ENCODE assay signal across 16 cellular contexts in genomic region chr15:58923696-58924300, GRCh38. TPM values are rescaled to one million over a fixed set of nuclear protein-coding genes. Genes with fewer than 3 reads are reported as not detected.
DNase-seq lines count a peak whose midpoint lies in the region; ATAC-seq and TF ChIP-seq lines count a peak whose summit lies in the region.
"Had no signal": no experiment of that assay in that cellular context is flagged by ENCODE, and none has a peak within 500 bp of the region (broad histone marks: within the 10 kb centered on the region; RNA-seq: fewer than 3 reads in every experiment).

No MANE protein-coding gene starts in this region.

- H3K4me3 Mint-ChIP-seq in dendritic cell treated with granulocyte-macrophage colony-stimulating factor and Interleukin-4, amounts not matched to agents 40 ng/mL and 50 ng/mL, for 4 days, result no peak overlapping the region
- H3K4me3 Mint-ChIP-seq in activated CD4-positive, alpha-beta T cell treated with anti-CD3 and anti-CD28 coated beads, Interleukin-2, amount 10 ng/mL, durations not matched to agents 24 days and 14 days, result no peak overlapping the region
- H3K4me3 Mint-ChIP-seq: activated T-cell treated with anti-CD3 and anti-CD28 coated beads, Interleukin-2, amount 50 U/mL, for 24 hours had no signal

- peak overlapping the region; percentile 26; the same call in 1 of the 2 replicates for H3K4me2 ChIP-seq in KMS-11
- H3K4me2 ChIP-seq in PC-9, result no peak overlapping the region

- peak in 2 of 4 donors; percentile 41 to 59 for ATAC-seq in psoas muscle

- 61 to 84% (median 65%) methylated on average over 10 of the region's 10 CpGs for WGBS in psoas muscle, 3 donors

- H2AFZ ChIP-seq in ACC112 (ENCODE audit: low read length, unreplicated experiment), result no peak overlapping the region
- H2AFZ ChIP-seq in KMS-11 (ENCODE audit: low read depth), result no peak overlapping the region
- H2AFZ ChIP-seq in PC-9, result no peak overlapping the region

- BruUV-seq in PC-9 (replicated peaks; lab: Mats Ljungman, UMichigan), result no TSS peak

- peaks cover 44% of the 10 kb centered on the region for H3K36me3 Mint-ChIP-seq in dendritic cell treated with granulocyte-macrophage colony-stimulating factor and Interleukin-4, amounts not matched to agents 40 ng/mL and 50 ng/mL, for 4 days (ENCODE audit: low read depth)
- peaks cover 24% of the 10 kb centered on the region for H3K36me3 Mint-ChIP-seq in activated CD4-positive, alpha-beta T cell treated with anti-CD3 and anti-CD28 coated beads, Interleukin-2, amount 10 ng/mL, durations not matched to agents 24 days and 14 days (ENCODE audit: low read depth)

- H3K4me3 ChIP-seq in ACC112 (ENCODE audit: low read depth, low read length), result peak overlapping the region; percentile 57
- H3K4me3 ChIP-seq in KMS-11 (IDR thresholded peaks at IDR 0.05; ENCODE audit: insufficient read depth, low read depth, low read length), result no peak overlapping the region
- no peak overlapping the region for H3K4me3 ChIP-seq in psoas muscle
- no peak overlapping the region for H3K4me3 ChIP-seq in PC-9
- H3K4me3 ChIP-seq in SJCRH30, result no peak overlapping the region
- H3K4me3 ChIP-seq: lung had no signal

- H3K4me1 ChIP-seq in ACC112 (ENCODE audit: control insufficient read depth, insufficient read depth, low read length, unreplicated experiment), result peaks cover 30% of the 10 kb centered on the region
- peaks cover 29% of the 10 kb centered on the region for H3K4me1 ChIP-seq in KMS-11 (ENCODE audit: low read depth, poor library complexity, severe bottlenecking)
- peaks cover 18% of the 10 kb centered on the region for H3K4me1 ChIP-seq in psoas muscle
- H3K4me1 ChIP-seq in PC-9 (replicated peaks; ENCODE audit: insufficient read depth), result no peaks in the 10 kb centered on the region
- H3K4me1 ChIP-seq in SJCRH30, result 0 out of 2 replicates have a peak, but pooled peaks cover 2% of the 10 kb centered on the region

- H3K27me3 Mint-ChIP-seq in dendritic cell treated with granulocyte-macrophage colony-stimulating factor and Interleukin-4, amounts not matched to agents 40 ng/mL and 50 ng/mL, for 4 days, result no peaks in the 10 kb centered on the region
- H3K27me3 Mint-ChIP-seq in activated CD4-positive, alpha-beta T cell treated with anti-CD3 and anti-CD28 coated beads, Interleukin-2, amount 10 ng/mL, durations not matched to agents 24 days and 14 days, result no peaks in the 10 kb centered on the region
- H3K27me3 Mint-ChIP-seq: activated T-cell treated with anti-CD3 and anti-CD28 coated beads, Interleukin-2, amount 50 U/mL, for 24 hours had no signal

- H3K27ac Mint-ChIP-seq in dendritic cell treated with granulocyte-macrophage colony-stimulating factor and Interleukin-4, amounts not matched to agents 40 ng/mL and 50 ng/mL, for 4 days, result peak overlapping the region; percentile 10
- no peak overlapping the region for H3K27ac Mint-ChIP-seq in activated CD4-positive, alpha-beta T cell treated with anti-CD3 and anti-CD28 coated beads, Interleukin-2, amount 10 ng/mL, durations not matched to agents 24 days and 14 days
- H3K27ac Mint-ChIP-seq: activated T-cell treated with anti-CD3 and anti-CD28 coated beads, Interleukin-2, amount 50 U/mL, for 24 hours had no signal

- H3K9ac ChIP-seq in KMS-11, result no peak overlapping the region

- H4K20me1 ChIP-seq in KMS-11 (ENCODE audit: insufficient read depth), result peaks cover 7% of the 10 kb centered on the region
- H4K20me1 ChIP-seq in PC-9 (ENCODE audit: insufficient read depth), result peaks cover 12% of the 10 kb centered on the region

- intact Hi-C loops in dendritic cell treated with granulocyte-macrophage colony-stimulating factor and Interleukin-4, amounts not matched to agents 40 ng/mL and 50 ng/mL, for 4 days (cut with micrococcal nuclease), result no loop called here
- intact Hi-C loops in psoas muscle (cut with DNase I) (no loop called here), PC-9 (cut with micrococcal nuclease; ENCODE audit: unreplicated experiment) (no loop called here)
- intact Hi-C loops in activated CD4-positive, alpha-beta T cell treated with anti-CD3 and anti-CD28 coated beads, Interleukin-2, amount 10 ng/mL, durations not matched to agents 24 days and 14 days (cut with micrococcal nuclease), result no loop called here

- H3K27me3 ChIP-seq in ACC112 (ENCODE audit: insufficient read depth, low read length) (no peaks in the 10 kb centered on the region), KMS-11 (ENCODE audit: insufficient read depth, low read depth) (no peaks in the 10 kb centered on the region), psoas muscle (ENCODE audit: insufficient read depth in 3 of 3, low read length in 2 of 3) (no peaks in the 10 kb centered on the region), PC-9 (ENCODE audit: insufficient read depth, low read depth) (no peaks in the 10 kb centered on the region), SJCRH30 (no peaks in the 10 kb centered on the region)

- POLR2A ChIA-PET in PC-9 (lab: Charles Lee; ENCODE audit: unreplicated experiment), result no interaction called here

- CTCF ChIA-PET in PC-9 (lab: Charles Lee), result no interaction called here

- TF ChIP-seq CTCF in KMS-11 (conservative IDR thresholded peaks at IDR 0.05; ENCODE audit: low read depth, low read length) (no peak), psoas muscle (IDR thresholded peaks at IDR 0.05) (no peak), PC-9 (conservative IDR thresholded peaks at IDR 0.05) (no peak)

- H3K36me3 ChIP-seq in ACC112 (ENCODE audit: insufficient read depth, low read length) (peaks cover 25% of the 10 kb centered on the region), KMS-11 (ENCODE audit: insufficient read depth) (no peaks in the 10 kb centered on the region), psoas muscle (ENCODE audit: insufficient read depth in 1 of 2, low read depth in 1 of 2) (peaks cover 0 to 42% of the 10 kb centered on the region in 2 donors), PC-9 (ENCODE audit: low read depth) (peaks cover 14% of the 10 kb centered on the region; the same call in 1 of the 2 replicates), SJCRH30 (peaks cover 65% of the 10 kb centered on the region)

- H3K27ac ChIP-seq in ACC112 (ENCODE audit: low read depth, low read length) (peak overlapping the region; percentile 78), KMS-11 (no peak overlapping the region; the same call in 1 of the 2 replicates), psoas muscle (peak overlapping the region; percentile 46), PC-9 (no peak overlapping the region), SJCRH30 (no peak overlapping the region)

- peaks cover 8% of the 10 kb centered on the region for H3K4me1 Mint-ChIP-seq in dendritic cell treated with granulocyte-macrophage colony-stimulating factor and Interleukin-4, amounts not matched to agents 40 ng/mL and 50 ng/mL, for 4 days (ENCODE audit: low read depth)
- H3K4me1 Mint-ChIP-seq in activated CD4-positive, alpha-beta T cell treated with anti-CD3 and anti-CD28 coated beads, Interleukin-2, amount 10 ng/mL, durations not matched to agents 24 days and 14 days, result peaks cover 24% of the 10 kb centered on the region

- H3K79me2 ChIP-seq in ACC112 (ENCODE audit: control insufficient read depth, insufficient read depth, low read length, unreplicated experiment), result peaks cover 75% of the 10 kb centered on the region
- H3K79me2 ChIP-seq in KMS-11 (ENCODE audit: insufficient read depth, low read depth), result peaks cover 91% of the 10 kb centered on the region
- peaks cover 88% of the 10 kb centered on the region for H3K79me2 ChIP-seq in PC-9 (ENCODE audit: low read depth)

- H3K9me3 ChIP-seq in psoas muscle, result no peaks in the 10 kb centered on the region
- no peaks in the 10 kb centered on the region for H3K9me3 ChIP-seq in PC-9 (ENCODE audit: insufficient read depth, low read depth)
- no peaks in the 10 kb centered on the region for H3K9me3 ChIP-seq in SJCRH30 (replicated peaks)

- H3K9me3 Mint-ChIP-seq in dendritic cell treated with granulocyte-macrophage colony-stimulating factor and Interleukin-4, amounts not matched to agents 40 ng/mL and 50 ng/mL, for 4 days, result no peaks in the 10 kb centered on the region
- no peaks in the 10 kb centered on the region for H3K9me3 Mint-ChIP-seq in activated CD4-positive, alpha-beta T cell treated with anti-CD3 and anti-CD28 coated beads, Interleukin-2, amount 10 ng/mL, durations not matched to agents 24 days and 14 days
- H3K9me3 Mint-ChIP-seq: activated T-cell treated with anti-CD3 and anti-CD28 coated beads, Interleukin-2, amount 50 U/mL, for 24 hours had no signal

- H3F3A ChIP-seq in PC-9 (ENCODE audit: insufficient read depth, low read depth), result peaks cover 11% of the 10 kb centered on the region; the same call in 1 of the 2 replicates

- no peaks in the 10 kb centered on the region for H3K9me2 ChIP-seq in PC-9 (ENCODE audit: insufficient read depth)

- peak; percentile 28 to 50 for DNase-seq in psoas muscle
- no peak for DNase-seq in NCI-H526 treated with DMSO at 0.1 percent for 48 hours (lab: John Stamatoyannopoulos, UW)
- no peak for DNase-seq in PC-9
- no peak for DNase-seq in activated CD4-positive, alpha-beta T cell treated with anti-CD3 and anti-CD28 coated beads, Interleukin-2, amount 10 ng/mL, durations not matched to agents 24 days and 14 days
- DNase-seq in SJCRH30, result no peak
- DNase-seq: activated T-cell treated with anti-CD3 and anti-CD28 coated beads, Interleukin-2, amount 50 U/mL, for 24 hours; DND-41; hippocampal formation; KG1; NCI-H187; NCI-H774; occipital lobe had no signal

RNA-seq across cellular contexts. Expression of gene SLTM, which starts 9.7 kb away (rescaled TPM):
- total RNA-seq in psoas muscle (10 to 100 TPM; 32.6 to 63.6 (median 40.5) TPM), PC-9 (2021) (81.4 and 110 TPM in 2 replicates)
- 10 to 100 TPM; 35.5 to 67.4 (median 54.2) TPM for polyA plus RNA-seq in psoas muscle
- total RNA-seq in activated CD4-positive, alpha-beta T cell treated with anti-CD3 and anti-CD28 coated beads, Interleukin-2, amount 10 ng/mL, durations not matched to agents 24 days and 14 days, result 126 and 127 TPM in 2 replicates
- total RNA-seq in SJCRH30 (2014; rRNA removed; shearing (Covaris generic)), result 105 and 131 TPM in 2 replicates

Comparison
In these comparisons a context has a peak if more than half of its experiments do, and no peak if none do; other contexts are left out.
1. H3K27ac ChIP-seq: peak in ACC112 (single experiment) and psoas muscle (single experiment); none in KMS-11 (single experiment), PC-9 (single experiment) and SJCRH30 (single experiment).
2. DNase-seq: peak in psoas muscle (2 of 2); none in NCI-H526 treated with DMSO at 0.1 percent for 48 hours (single experiment), PC-9 (0 of 2), activated CD4-positive, alpha-beta T cell treated with anti-CD3 and anti-CD28 coated beads, Interleukin-2, amount 10 ng/mL, durations not matched to agents 24 days and 14 days (single experiment) and SJCRH30 (0 of 2).